In genomic region chr9:26357803-26358339, GRCh38 we compare ENCODE assay signal across 1 cellular context.
TF ChIP-seq lines count a peak whose summit lies in the region.

No MANE protein-coding gene starts in this region.

TF ChIP-seq in HepG2, 621 proteins besides CTCF, POLR2A, EP300 and RAD21 (continued from another document):
- no peak for TF ChIP-seq ZNF142 (CRISPR knock-in tag; IDR thresholded peaks at IDR 0.05)
- no peak for TF ChIP-seq NCOR1 (IDR thresholded peaks at IDR 0.05; ENCODE audit: borderline replicate concordance, low read length)
- no peak for TF ChIP-seq RFX1 (IDR thresholded peaks at IDR 0.05)
- TF ChIP-seq ATRX (CRISPR knock-in tag; IDR thresholded peaks at IDR 0.05; ENCODE audit: borderline replicate concordance) = no peak
